Comparison of ENCODE assay signal across 19 cellular contexts in the genomic region with DNA sequence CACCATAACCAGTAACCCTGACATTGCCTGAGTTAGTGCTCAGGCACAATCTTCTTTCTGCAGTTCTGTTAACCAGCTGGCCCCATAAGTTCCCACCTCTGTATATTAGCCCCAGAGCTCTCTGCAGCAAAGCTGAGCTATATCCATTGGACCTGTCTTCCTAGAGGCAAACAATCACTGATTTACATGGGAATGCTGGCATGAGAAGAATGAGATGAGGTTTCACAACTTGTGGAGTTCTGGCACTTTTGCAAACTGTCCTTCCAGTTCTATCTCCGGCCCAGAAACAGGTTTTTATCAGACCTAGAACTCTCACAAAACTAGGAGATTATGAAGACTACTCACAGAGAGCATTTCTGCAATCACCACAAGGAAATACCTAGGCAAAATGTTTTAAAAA. TPM values are rescaled to one million over a fixed set of nuclear protein-coding genes. Genes with fewer than 3 reads are reported as not detected.
DNase-seq lines count a peak whose midpoint lies in the region; ATAC-seq, FAIRE-seq and TF ChIP-seq lines count a peak whose summit lies in the region.
"Had no signal": no experiment of that assay in that cellular context is flagged by ENCODE, and none has a peak within 500 bp of the region (broad histone marks: within the 10 kb centered on the region; RNA-seq: fewer than 3 reads in every experiment).

No MANE protein-coding gene starts in this region.

- no peak overlapping the region for H3K4me3 ChIP-seq in AG04450 (ENCODE audit: low read depth, low read length)
- no peak overlapping the region for H3K4me3 ChIP-seq in astrocyte (ENCODE audit: insufficient read depth, low read depth, low read length)
- H3K4me3 ChIP-seq in MM.1S (ENCODE audit: low read length), result no peak overlapping the region
- H3K4me3 ChIP-seq: GM23248 had no signal

- H3F3A ChIP-seq in MM.1S (ENCODE audit: insufficient read depth, low read length), result no peaks in the 10 kb centered on the region

- peaks cover 2% of the 10 kb centered on the region; the same call in 1 of the 2 replicates for H3K9me3 ChIP-seq in AG04450 (ENCODE audit: control insufficient read depth, insufficient read depth, low read length)
- H3K9me3 ChIP-seq in astrocyte (ENCODE audit: insufficient read depth, low read depth, low read length), result no peaks in the 10 kb centered on the region
- H3K9me3 ChIP-seq in MM.1S (replicated peaks; ENCODE audit: insufficient read depth, low read length), result no peaks in the 10 kb centered on the region
- H3K9me3 ChIP-seq: SK-N-SH had no signal

- no peaks in the 10 kb centered on the region for H3K36me3 Mint-ChIP-seq in astrocyte (ENCODE audit: low read depth, unreplicated experiment)
- H3K36me3 Mint-ChIP-seq: CD14-positive monocyte had no signal

- H3K27ac Mint-ChIP-seq in astrocyte (ENCODE audit: unreplicated experiment), result no peak overlapping the region
- H3K27ac Mint-ChIP-seq: CD14-positive monocyte had no signal

- H3K27me3 Mint-ChIP-seq in astrocyte (ENCODE audit: low read depth, unreplicated experiment), result peaks cover 5% of the 10 kb centered on the region

- H3K27me3 ChIP-seq in AG04450 (ENCODE audit: control insufficient read depth, insufficient read depth, low read length), result no peaks in the 10 kb centered on the region
- peaks cover 2% of the 10 kb centered on the region for H3K27me3 ChIP-seq in astrocyte (ENCODE audit: insufficient read depth, low read length)
- H3K27me3 ChIP-seq in foreskin keratinocyte, result no peaks in the 10 kb centered on the region
- no peaks in the 10 kb centered on the region for H3K27me3 ChIP-seq in MM.1S (replicated peaks; ENCODE audit: insufficient read depth, low read length)

- H3K4me1 ChIP-seq in astrocyte (ENCODE audit: insufficient read depth, low read length) (no peaks in the 10 kb centered on the region), foreskin keratinocyte (peaks cover 36% of the 10 kb centered on the region), MM.1S (ENCODE audit: low read length) (no peaks in the 10 kb centered on the region)

- no peaks in the 10 kb centered on the region for H3K9me2 ChIP-seq in MM.1S (replicated peaks; ENCODE audit: insufficient read depth, low read length)
- H3K9me2 ChIP-seq: SK-N-SH had no signal

- peak; percentile 58 for FAIRE-seq in astrocyte (lab: Jason Lieb, UNC)
- FAIRE-seq: RCC 7860 had no signal

- DNase-seq in AG04450 (ENCODE audit: low read depth, low spot score), result peak; percentile 49
- DNase-seq in EL, result peak; percentile 12
- DNase-seq in astrocyte (ENCODE audit: low read depth), result no peak
- DNase-seq in foreskin keratinocyte, result no peak
- no peak for DNase-seq in activated naive CD4-positive, alpha-beta T cell treated with anti-CD3 and anti-CD28 coated beads, Interleukin-2, amount 50 U/mL, for 16 hours
- no peak for DNase-seq in MM.1S
- no peak for DNase-seq in activated CD4-positive, CD25-positive, alpha-beta regulatory T cell treated with anti-CD3 and anti-CD28 coated beads, Interleukin-2, amount 50 U/mL, for 72 hours
- DNase-seq: DMS 273 treated with DMSO at 0.1 percent for 48 hours, GF-D8, GM23248, HCEC 1CT, NCI-H1694 treated with DMSO at 0.1 percent for 48 hours, NCI-H510A treated with DMSO at 0.1 percent for 48 hours, NCI-H774, Right ventricle myocardium superior, SK-N-SH had no signal

- H3K79me2 ChIP-seq in astrocyte (ENCODE audit: insufficient read depth, low read length), result no peaks in the 10 kb centered on the region
- no peaks in the 10 kb centered on the region for H3K79me2 ChIP-seq in MM.1S (ENCODE audit: low read length)

- CTCF ChIA-PET in AG04450 (lab: Charles Lee), result interaction anchor here (2.0 to 2.7 kb wide), 2 partner anchors 8 to 118 kb away, joined by 10 to 13 read pairs; a partner anchor contains a TSS

- no peaks in the 10 kb centered on the region for H3K36me3 ChIP-seq in astrocyte (ENCODE audit: insufficient read depth, low read length)
- no peaks in the 10 kb centered on the region for H3K36me3 ChIP-seq in MM.1S (replicated peaks; ENCODE audit: insufficient read depth, low read length)

- H3K9ac ChIP-seq in astrocyte (ENCODE audit: low read length), result no peak overlapping the region
- H3K9ac ChIP-seq in MM.1S (ENCODE audit: low read length), result no peak overlapping the region
- H3K9ac ChIP-seq: GM23248, SK-N-SH had no signal

- TF ChIP-seq CTCF in AG04450 (IDR thresholded peaks at IDR 0.05; ENCODE audit: low read depth, low read length) (no peak), astrocyte (IDR thresholded peaks at IDR 0.05; ENCODE audit: insufficient read depth, low read depth, low read length) (no peak), foreskin keratinocyte (conservative IDR thresholded peaks at IDR 0.05) (no peak), MM.1S (IDR thresholded peaks at IDR 0.05; ENCODE audit: low read length) (no peak)

- H2AFZ ChIP-seq in astrocyte (ENCODE audit: low read depth, low read length) (no peak overlapping the region), MM.1S (ENCODE audit: low read length) (no peak overlapping the region)
- H2AFZ ChIP-seq: GM23248 had no signal

- ATAC-seq in foreskin keratinocyte, result no peak
- ATAC-seq in HG03097 (IDR thresholded peaks at IDR 0.05; ENCODE audit: low FRiP score, unreplicated experiment), result no peak

- H3K9me3 Mint-ChIP-seq in astrocyte (ENCODE audit: unreplicated experiment), result no peaks in the 10 kb centered on the region

- no peak overlapping the region for H3K4me2 ChIP-seq in astrocyte (ENCODE audit: low read length)
- no peak overlapping the region for H3K4me2 ChIP-seq in MM.1S (ENCODE audit: low read depth, low read length)
- H3K4me2 ChIP-seq: SK-N-SH had no signal

- H3K27ac ChIP-seq in AG04450 (ENCODE audit: low read depth, low read length), result no peak overlapping the region
- H3K27ac ChIP-seq in astrocyte (ENCODE audit: low read depth, low read length), result no peak overlapping the region
- peak overlapping the region; percentile 61 for H3K27ac ChIP-seq in foreskin keratinocyte
- H3K27ac ChIP-seq in MM.1S (ENCODE audit: low read length), result no peak overlapping the region
- H3K27ac ChIP-seq: GM23248 had no signal

- peaks cover 21% of the 10 kb centered on the region for H3K4me1 Mint-ChIP-seq in astrocyte (ENCODE audit: low read depth, unreplicated experiment)
- H3K4me1 Mint-ChIP-seq: CD14-positive monocyte had no signal

- POLR2A ChIA-PET in AG04450 (lab: Yijun Ruan, JAX), result interaction anchor here (1.1 to 1.6 kb wide), 4 partner anchors 8 to 46 kb away, joined by 3 to 5 read pairs (median 4); a partner anchor contains a TSS

- H4K20me1 ChIP-seq in astrocyte (ENCODE audit: insufficient read depth, low read length), result no peaks in the 10 kb centered on the region
- H4K20me1 ChIP-seq in MM.1S (ENCODE audit: insufficient read depth, low read length), result no peaks in the 10 kb centered on the region

- no peak overlapping the region for H3K4me3 Mint-ChIP-seq in astrocyte (ENCODE audit: unreplicated experiment)
- H3K4me3 Mint-ChIP-seq: CD14-positive monocyte had no signal

RNA-seq across cellular contexts. Expression of a gene that starts 7.9 kb away (rescaled TPM):
- polyA plus RNA-seq in AG04450 (2011; rRNA removed) (40.4 and 51.5 TPM in 2 replicates), foreskin keratinocyte (17.2 and 31.3 TPM in 2 replicates)
- polyA minus RNA-seq in AG04450 (2011; rRNA and poly(A)+ RNA removed), result 50.1 and 58.8 TPM in 2 replicates
- total RNA-seq in astrocyte (2.7 and 4.1 TPM in 2 replicates), foreskin keratinocyte (24.7 and 39.0 TPM in 2 replicates)
- polyA plus RNA-seq: CD14-positive monocyte had no signal

Comparison
In these comparisons a context has a peak if more than half of its experiments do, and no peak if none do; other contexts are left out.
1. DNase-seq: peak in AG04450 (single experiment) and EL (single experiment); none in astrocyte (single experiment), foreskin keratinocyte (0 of 2), activated naive CD4-positive, alpha-beta T cell treated with anti-CD3 and anti-CD28 coated beads, Interleukin-2, amount 50 U/mL, for 16 hours (single experiment), MM.1S (single experiment) and activated CD4-positive, CD25-positive, alpha-beta regulatory T cell treated with anti-CD3 and anti-CD28 coated beads, Interleukin-2, amount 50 U/mL, for 72 hours (single experiment).